ENCODE assay signal across 2 cellular contexts in the genomic region with DNA sequence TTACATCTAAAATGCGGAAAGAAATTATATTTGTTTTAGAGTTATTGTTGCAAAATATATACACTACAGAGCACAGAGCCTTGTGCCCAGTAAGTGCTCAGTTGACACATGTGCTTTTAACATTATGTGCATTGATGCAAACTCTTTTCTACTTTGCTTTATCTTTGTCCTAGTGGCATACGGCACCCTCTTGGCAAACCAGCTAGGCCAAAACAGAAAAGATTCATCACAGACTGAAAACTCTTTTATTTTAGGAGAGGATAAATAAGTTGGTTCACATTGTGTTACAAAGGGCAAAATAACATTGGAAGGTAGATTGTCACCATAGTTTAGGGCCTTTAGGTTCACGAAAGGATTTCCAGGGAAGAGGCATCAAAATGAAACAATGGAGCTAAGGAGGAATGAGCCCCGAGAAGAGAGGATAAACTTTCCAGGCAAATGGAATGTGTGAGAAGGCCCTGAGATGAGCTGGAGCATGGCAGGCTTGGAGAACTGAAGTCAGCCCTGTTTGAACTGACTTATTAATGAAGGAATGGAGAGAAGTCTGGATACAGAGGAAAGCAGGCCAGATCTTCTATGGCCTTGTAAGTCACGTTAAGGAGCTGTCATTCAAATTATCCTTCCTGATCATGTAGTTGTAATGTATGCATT.
A peak's percentile ranks its signal among the peaks of the same experiment; 100 is the strongest.
TF ChIP-seq lines count a peak whose summit lies in the region.

No MANE protein-coding gene starts in this region.

TF ChIP-seq in IMR-90, 13 proteins besides CTCF, POLR2A, EP300 and RAD21:
- TF ChIP-seq, protein P1, sequence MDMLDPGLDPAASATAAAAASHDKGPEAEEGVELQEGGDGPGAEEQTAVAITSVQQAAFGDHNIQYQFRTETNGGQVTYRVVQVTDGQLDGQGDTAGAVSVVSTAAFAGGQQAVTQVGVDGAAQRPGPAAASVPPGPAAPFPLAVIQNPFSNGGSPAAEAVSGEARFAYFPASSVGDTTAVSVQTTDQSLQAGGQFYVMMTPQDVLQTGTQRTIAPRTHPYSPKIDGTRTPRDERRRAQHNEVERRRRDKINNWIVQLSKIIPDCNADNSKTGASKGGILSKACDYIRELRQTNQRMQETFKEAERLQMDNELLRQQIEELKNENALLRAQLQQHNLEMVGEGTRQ (IDR thresholded peaks at IDR 0.05; ENCODE audit: low read depth, low read length) = no peak
- no peak for TF ChIP-seq RCOR1 (IDR thresholded peaks at IDR 0.05; ENCODE audit: insufficient replicate concordance, low read length)
- TF ChIP-seq MXI1 (IDR thresholded peaks at IDR 0.05; ENCODE audit: borderline replicate concordance, low read depth, low read length) = no peak
- TF ChIP-seq, protein P2, sequence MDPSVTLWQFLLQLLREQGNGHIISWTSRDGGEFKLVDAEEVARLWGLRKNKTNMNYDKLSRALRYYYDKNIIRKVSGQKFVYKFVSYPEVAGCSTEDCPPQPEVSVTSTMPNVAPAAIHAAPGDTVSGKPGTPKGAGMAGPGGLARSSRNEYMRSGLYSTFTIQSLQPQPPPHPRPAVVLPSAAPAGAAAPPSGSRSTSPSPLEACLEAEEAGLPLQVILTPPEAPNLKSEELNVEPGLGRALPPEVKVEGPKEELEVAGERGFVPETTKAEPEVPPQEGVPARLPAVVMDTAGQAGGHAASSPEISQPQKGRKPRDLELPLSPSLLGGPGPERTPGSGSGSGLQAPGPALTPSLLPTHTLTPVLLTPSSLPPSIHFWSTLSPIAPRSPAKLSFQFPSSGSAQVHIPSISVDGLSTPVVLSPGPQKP (IDR thresholded peaks at IDR 0.05; ENCODE audit: borderline replicate concordance, low read depth, low read length) = no peak
- no peak for TF ChIP-seq BHLHE40 (IDR thresholded peaks at IDR 0.05; ENCODE audit: low read depth, low read length)
- TF ChIP-seq CHD1 (IDR thresholded peaks at IDR 0.05; ENCODE audit: low read depth, low read length) = no peak
- no peak for TF ChIP-seq NFE2L2 (IDR thresholded peaks at IDR 0.05; ENCODE audit: low read depth, low read length)
- no peak for TF ChIP-seq MAZ (IDR thresholded peaks at IDR 0.05; ENCODE audit: borderline replicate concordance, low read depth, low read length)
- TF ChIP-seq MAFK (IDR thresholded peaks at IDR 0.05; ENCODE audit: low read depth, low read length) = no peak
- no peak for TF ChIP-seq SMC3 (IDR thresholded peaks at IDR 0.05; ENCODE audit: low read depth, low read length)
- TF ChIP-seq RFX5 (IDR thresholded peaks at IDR 0.05; ENCODE audit: low read depth, low read length) = no peak
- no peak for TF ChIP-seq FOS (IDR thresholded peaks at IDR 0.05; ENCODE audit: low read depth, low read length)
- no peak for TF ChIP-seq CEBPB (IDR thresholded peaks at IDR 0.05; ENCODE audit: low read depth, low read length)

TF ChIP-seq in K562, 482 proteins besides CTCF, POLR2A, EP300 and RAD21 (continues in another document):
- TF ChIP-seq SAFB2 (IDR thresholded peaks at IDR 0.05; ENCODE audit: borderline replicate concordance, low read depth, low read length, severe bottlenecking) (no peak), KLF6 (CRISPR knock-in tag; IDR thresholded peaks at IDR 0.05; ENCODE audit: borderline replicate concordance) (no peak), TGIF2 (CRISPR knock-in tag; IDR thresholded peaks at IDR 0.05) (0 out of 2 replicates have a peak, but pooled peaks have one; percentile 72), POLR2AphosphoS2 (IDR thresholded peaks at IDR 0.05; ENCODE audit: low read length) (no peak), NBN (IDR thresholded peaks at IDR 0.05; ENCODE audit: low read depth) (no peak), ZBTB7A (IDR thresholded peaks at IDR 0.05; ENCODE audit: borderline replicate concordance, control insufficient read depth, low read depth, low read length) (no peak), ZNF444 (CRISPR knock-in tag; IDR thresholded peaks at IDR 0.05) (no peak), POLR3G (IDR thresholded peaks at IDR 0.05; ENCODE audit: extremely low read depth, insufficient read length, insufficient replicate concordance) (no peak), DNMT1 (IDR thresholded peaks at IDR 0.05) (no peak), ZNF436 (CRISPR knock-in tag; IDR thresholded peaks at IDR 0.05) (no peak), RAD51 (IDR thresholded peaks at IDR 0.05; ENCODE audit: borderline replicate concordance, low read depth) (no peak), FOXJ3 (CRISPR knock-in tag; IDR thresholded peaks at IDR 0.05) (peak; percentile 55; the same call in 1 of the 2 replicates), ZNF316 (IDR thresholded peaks at IDR 0.05) (no peak), MCM3 (IDR thresholded peaks at IDR 0.05) (no peak), SRSF1 (IDR thresholded peaks at IDR 0.05; ENCODE audit: low read depth, low read length) (no peak), BRF1 (IDR thresholded peaks at IDR 0.05; ENCODE audit: borderline replicate concordance, extremely low read depth, insufficient read length) (no peak), ETV5 (CRISPR knock-in tag; IDR thresholded peaks at IDR 0.05; ENCODE audit: low read depth) (0 out of 2 replicates have a peak, but pooled peaks have one; percentile 52), ASH1L (IDR thresholded peaks at IDR 0.05; ENCODE audit: borderline replicate concordance, low read depth, partially characterized antibody) (no peak), POLR3A (IDR thresholded peaks at IDR 0.05; ENCODE audit: borderline replicate concordance, extremely low read depth, insufficient read depth, insufficient read length) (no peak), HNRNPK (IDR thresholded peaks at IDR 0.05; ENCODE audit: low read depth, low read length, poor library complexity, severe bottlenecking) (no peak), KAT2B (IDR thresholded peaks at IDR 0.05; ENCODE audit: low read depth, low read length) (no peak), NCOA2 (IDR thresholded peaks at IDR 0.05; ENCODE audit: partially characterized antibody in 2 of 2) (no peak), CREM (IDR thresholded peaks at IDR 0.05; ENCODE audit: low read depth) (no peak), SREBF2 (CRISPR knock-in tag; IDR thresholded peaks at IDR 0.05) (0 out of 2 replicates have a peak, but pooled peaks have one; percentile 33), TARDBP (IDR thresholded peaks at IDR 0.05) (no peak), BCL6 (CRISPR knock-in tag; IDR thresholded peaks at IDR 0.05) (no peak), ZSCAN29 (IDR thresholded peaks at IDR 0.05) (no peak)
- TF ChIP-seq, protein P3, sequence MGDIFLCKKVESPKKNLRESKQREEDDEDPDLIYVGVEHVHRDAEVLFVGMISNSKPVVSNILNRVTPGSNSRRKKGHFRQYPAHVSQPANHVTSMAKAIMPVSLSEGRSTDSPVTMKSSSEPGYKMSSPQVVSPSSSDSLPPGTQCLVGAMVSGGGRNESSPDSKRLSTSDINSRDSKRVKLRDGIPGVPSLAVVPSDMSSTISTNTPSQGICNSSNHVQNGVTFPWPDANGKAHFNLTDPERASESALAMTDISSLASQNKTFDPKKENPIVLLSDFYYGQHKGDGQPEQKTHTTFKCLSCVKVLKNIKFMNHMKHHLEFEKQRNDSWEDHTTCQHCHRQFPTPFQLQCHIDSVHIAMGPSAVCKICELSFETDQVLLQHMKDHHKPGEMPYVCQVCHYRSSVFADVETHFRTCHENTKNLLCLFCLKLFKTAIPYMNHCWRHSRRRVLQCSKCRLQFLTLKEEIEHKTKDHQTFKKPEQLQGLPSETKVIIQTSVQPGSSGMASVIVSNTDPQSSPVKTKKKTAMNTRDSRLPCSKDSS (IDR thresholded peaks at IDR 0.05; ENCODE audit: low read depth, partially characterized antibody) = no peak
- TF ChIP-seq, protein P4, sequence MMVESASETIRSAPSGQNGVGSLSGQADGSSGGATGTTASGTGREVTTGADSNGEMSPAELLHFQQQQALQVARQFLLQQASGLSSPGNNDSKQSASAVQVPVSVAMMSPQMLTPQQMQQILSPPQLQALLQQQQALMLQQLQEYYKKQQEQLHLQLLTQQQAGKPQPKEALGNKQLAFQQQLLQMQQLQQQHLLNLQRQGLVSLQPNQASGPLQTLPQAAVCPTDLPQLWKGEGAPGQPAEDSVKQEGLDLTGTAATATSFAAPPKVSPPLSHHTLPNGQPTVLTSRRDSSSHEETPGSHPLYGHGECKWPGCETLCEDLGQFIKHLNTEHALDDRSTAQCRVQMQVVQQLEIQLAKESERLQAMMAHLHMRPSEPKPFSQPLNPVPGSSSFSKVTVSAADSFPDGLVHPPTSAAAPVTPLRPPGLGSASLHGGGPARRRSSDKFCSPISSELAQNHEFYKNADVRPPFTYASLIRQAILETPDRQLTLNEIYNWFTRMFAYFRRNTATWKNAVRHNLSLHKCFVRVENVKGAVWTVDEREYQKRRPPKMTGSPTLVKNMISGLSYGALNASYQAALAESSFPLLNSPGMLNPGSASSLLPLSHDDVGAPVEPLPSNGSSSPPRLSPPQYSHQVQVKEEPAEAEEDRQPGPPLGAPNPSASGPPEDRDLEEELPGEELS (CRISPR knock-in tag; IDR thresholded peaks at IDR 0.05; ENCODE audit: borderline replicate concordance) = no peak
- TF ChIP-seq, protein P5, sequence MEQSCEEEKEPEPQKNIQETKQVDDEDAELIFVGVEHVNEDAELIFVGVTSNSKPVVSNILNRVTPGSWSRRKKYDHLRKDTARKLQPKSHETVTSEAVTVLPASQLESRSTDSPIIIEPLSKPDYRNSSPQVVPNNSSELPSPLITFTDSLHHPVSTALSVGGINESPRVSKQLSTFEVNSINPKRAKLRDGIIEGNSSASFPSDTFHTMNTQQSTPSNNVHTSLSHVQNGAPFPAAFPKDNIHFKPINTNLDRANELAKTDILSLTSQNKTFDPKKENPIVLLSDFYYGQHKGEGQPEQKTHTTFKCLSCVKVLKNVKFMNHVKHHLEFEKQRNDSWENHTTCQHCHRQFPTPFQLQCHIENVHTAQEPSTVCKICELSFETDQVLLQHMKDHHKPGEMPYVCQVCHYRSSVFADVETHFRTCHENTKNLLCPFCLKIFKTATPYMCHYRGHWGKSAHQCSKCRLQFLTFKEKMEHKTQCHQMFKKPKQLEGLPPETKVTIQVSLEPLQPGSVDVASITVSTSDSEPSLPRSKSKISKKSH (CRISPR knock-in tag; IDR thresholded peaks at IDR 0.05) = no peak
- TF ChIP-seq, protein P6, sequence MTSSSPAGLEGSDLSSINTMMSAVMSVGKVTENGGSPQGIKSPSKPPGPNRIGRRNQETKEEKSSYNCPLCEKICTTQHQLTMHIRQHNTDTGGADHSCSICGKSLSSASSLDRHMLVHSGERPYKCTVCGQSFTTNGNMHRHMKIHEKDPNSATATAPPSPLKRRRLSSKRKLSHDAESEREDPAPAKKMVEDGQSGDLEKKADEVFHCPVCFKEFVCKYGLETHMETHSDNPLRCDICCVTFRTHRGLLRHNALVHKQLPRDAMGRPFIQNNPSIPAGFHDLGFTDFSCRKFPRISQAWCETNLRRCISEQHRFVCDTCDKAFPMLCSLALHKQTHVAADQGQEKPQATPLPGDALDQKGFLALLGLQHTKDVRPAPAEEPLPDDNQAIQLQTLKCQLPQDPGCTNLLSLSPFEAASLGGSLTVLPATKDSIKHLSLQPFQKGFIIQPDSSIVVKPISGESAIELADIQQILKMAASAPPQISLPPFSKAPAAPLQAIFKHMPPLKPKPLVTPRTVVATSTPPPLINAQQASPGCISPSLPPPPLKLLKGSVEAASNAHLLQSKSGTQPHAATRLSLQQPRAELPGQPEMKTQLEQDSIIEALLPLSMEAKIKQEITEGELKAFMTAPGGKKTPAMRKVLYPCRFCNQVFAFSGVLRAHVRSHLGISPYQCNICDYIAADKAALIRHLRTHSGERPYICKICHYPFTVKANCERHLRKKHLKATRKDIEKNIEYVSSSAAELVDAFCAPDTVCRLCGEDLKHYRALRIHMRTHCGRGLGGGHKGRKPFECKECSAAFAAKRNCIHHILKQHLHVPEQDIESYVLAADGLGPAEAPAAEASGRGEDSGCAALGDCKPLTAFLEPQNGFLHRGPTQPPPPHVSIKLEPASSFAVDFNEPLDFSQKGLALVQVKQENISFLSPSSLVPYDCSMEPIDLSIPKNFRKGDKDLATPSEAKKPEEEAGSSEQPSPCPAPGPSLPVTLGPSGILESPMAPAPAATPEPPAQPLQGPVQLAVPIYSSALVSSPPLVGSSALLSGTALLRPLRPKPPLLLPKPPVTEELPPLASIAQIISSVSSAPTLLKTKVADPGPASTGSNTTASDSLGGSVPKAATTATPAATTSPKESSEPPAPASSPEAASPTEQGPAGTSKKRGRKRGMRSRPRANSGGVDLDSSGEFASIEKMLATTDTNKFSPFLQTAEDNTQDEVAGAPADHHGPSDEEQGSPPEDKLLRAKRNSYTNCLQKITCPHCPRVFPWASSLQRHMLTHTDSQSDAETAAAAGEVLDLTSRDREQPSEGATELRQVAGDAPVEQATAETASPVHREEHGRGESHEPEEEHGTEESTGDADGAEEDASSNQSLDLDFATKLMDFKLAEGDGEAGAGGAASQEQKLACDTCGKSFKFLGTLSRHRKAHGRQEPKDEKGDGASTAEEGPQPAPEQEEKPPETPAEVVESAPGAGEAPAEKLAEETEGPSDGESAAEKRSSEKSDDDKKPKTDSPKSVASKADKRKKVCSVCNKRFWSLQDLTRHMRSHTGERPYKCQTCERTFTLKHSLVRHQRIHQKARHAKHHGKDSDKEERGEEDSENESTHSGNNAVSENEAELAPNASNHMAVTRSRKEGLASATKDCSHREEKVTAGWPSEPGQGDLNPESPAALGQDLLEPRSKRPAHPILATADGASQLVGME (CRISPR knock-in tag; IDR thresholded peaks at IDR 0.05) = no peak
- TF ChIP-seq, protein P7, sequence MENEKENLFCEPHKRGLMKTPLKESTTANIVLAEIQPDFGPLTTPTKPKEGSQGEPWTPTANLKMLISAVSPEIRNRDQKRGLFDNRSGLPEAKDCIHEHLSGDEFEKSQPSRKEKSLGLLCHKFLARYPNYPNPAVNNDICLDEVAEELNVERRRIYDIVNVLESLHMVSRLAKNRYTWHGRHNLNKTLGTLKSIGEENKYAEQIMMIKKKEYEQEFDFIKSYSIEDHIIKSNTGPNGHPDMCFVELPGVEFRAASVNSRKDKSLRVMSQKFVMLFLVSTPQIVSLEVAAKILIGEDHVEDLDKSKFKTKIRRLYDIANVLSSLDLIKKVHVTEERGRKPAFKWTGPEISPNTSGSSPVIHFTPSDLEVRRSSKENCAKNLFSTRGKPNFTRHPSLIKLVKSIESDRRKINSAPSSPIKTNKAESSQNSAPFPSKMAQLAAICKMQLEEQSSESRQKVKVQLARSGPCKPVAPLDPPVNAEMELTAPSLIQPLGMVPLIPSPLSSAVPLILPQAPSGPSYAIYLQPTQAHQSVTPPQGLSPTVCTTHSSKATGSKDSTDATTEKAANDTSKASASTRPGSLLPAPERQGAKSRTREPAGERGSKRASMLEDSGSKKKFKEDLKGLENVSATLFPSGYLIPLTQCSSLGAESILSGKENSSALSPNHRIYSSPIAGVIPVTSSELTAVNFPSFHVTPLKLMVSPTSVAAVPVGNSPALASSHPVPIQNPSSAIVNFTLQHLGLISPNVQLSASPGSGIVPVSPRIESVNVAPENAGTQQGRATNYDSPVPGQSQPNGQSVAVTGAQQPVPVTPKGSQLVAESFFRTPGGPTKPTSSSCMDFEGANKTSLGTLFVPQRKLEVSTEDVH (IDR thresholded peaks at IDR 0.05; ENCODE audit: low read depth, partially characterized antibody) = no peak
- TF ChIP-seq, protein P8, sequence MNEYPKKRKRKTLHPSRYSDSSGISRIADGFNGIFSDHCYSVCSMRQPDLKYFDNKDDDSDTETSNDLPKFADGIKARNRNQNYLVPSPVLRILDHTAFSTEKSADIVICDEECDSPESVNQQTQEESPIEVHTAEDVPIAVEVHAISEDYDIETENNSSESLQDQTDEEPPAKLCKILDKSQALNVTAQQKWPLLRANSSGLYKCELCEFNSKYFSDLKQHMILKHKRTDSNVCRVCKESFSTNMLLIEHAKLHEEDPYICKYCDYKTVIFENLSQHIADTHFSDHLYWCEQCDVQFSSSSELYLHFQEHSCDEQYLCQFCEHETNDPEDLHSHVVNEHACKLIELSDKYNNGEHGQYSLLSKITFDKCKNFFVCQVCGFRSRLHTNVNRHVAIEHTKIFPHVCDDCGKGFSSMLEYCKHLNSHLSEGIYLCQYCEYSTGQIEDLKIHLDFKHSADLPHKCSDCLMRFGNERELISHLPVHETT (CRISPR knock-in tag; conservative IDR thresholded peaks at IDR 0.05 in 1 of 2, IDR thresholded peaks at IDR 0.05 in 1 of 2) = 0 out of 4 replicates have a peak, but pooled peaks of 1 of the 2 experiments have one; percentile 21
